ENCODE assay signal across 13 cellular contexts in the genomic region with DNA sequence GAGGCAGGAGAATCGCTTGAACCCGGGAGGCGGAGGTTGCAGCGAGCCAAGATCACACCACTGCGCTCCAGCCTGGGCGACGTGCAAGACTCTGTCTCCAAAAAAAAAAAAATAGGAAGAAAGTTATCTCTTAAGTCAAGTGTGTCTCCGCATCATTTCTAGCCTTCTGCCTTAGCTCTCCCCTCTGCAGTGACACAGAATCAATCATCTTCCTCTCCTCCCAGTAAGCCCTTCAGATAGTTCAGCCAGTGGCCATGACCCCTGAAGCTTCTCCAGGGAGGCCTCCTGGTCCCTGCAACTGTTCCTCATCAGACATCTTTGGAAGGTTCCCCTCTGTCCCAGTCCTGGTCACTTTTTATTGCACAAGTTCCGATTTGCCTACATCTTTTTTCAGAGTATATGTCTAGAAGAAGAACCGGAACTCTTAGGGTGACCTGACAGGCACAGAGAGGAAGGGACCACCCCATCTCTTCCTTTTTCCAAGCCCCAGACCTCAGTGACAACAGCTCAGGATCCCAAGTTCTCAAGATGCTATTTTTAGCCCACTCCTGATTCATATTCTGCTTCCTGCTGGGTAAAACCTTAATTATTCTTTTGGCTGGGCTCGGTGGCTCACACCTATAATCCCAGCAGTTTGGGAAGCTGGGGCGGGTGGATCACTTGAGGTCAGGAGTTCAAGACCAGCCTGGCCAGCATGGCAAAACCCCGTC. TPM values are rescaled to one million over a fixed set of nuclear protein-coding genes. Genes with fewer than 3 reads are reported as not detected.
DNase-seq lines count a peak whose midpoint lies in the region; ATAC-seq, FAIRE-seq and TF ChIP-seq lines count a peak whose summit lies in the region.
"Had no signal": no experiment of that assay in that cellular context is flagged by ENCODE, and none has a peak within 500 bp of the region (broad histone marks: within the 10 kb centered on the region; RNA-seq: fewer than 3 reads in every experiment).

No MANE protein-coding gene starts in this region.

- no peak for TF ChIP-seq POLR2A in adrenal gland (IDR thresholded peaks at IDR 0.05)
- no peak for TF ChIP-seq POLR2A in testis (IDR thresholded peaks at IDR 0.05)

- H3K27me3 Mint-ChIP-seq in activated T-cell treated with anti-CD3 and anti-CD28 coated beads, Interleukin-2, amount 50 U/mL, for 24 hours = no peaks in the 10 kb centered on the region

- peaks cover 26% of the 10 kb centered on the region for H3K4me1 Mint-ChIP-seq in activated T-cell treated with anti-CD3 and anti-CD28 coated beads, Interleukin-2, amount 50 U/mL, for 24 hours (ENCODE audit: low read depth)
- H3K4me1 Mint-ChIP-seq: central memory CD8-positive, alpha-beta T cell had no signal

- no peak overlapping the region for H3K4me3 Mint-ChIP-seq in activated T-cell treated with anti-CD3 and anti-CD28 coated beads, Interleukin-2, amount 50 U/mL, for 24 hours
- H3K4me3 Mint-ChIP-seq: activated T-cell treated with anti-CD3 and anti-CD28 coated beads, Interleukin-2, amount 50 U/mL, for 72 hours; central memory CD8-positive, alpha-beta T cell had no signal

- intact Hi-C loops in adrenal gland (cut with DNase I) = loop anchor here in 1 of 2 donors (10.0 kb wide), 1 partner anchor 123 kb away; a partner anchor contains a TSS
- intact Hi-C loops in testis (cut with DNase I; ENCODE audit: low total_unique reads) = no loop called here

- H3K4me3 ChIP-seq in adrenal gland (no peak overlapping the region), testis (no peak overlapping the region)
- H3K4me3 ChIP-seq: thoracic aorta had no signal

- 36 to 49% (median 47%) methylated on average over 13 of the region's 13 CpGs for WGBS in adrenal gland, 4 donors
- 52 to 59% methylated on average over 13 of the region's 13 CpGs for WGBS in testis, 2 donors

- H3K36me3 ChIP-seq in adrenal gland (replicated peaks in 1 of 2) (no peaks in the 10 kb centered on the region), testis (ENCODE audit: low read depth, missing control alignments) (no peaks in the 10 kb centered on the region)
- H3K36me3 ChIP-seq: thoracic aorta had no signal

- no peaks in the 10 kb centered on the region for H3K36me3 Mint-ChIP-seq in activated T-cell treated with anti-CD3 and anti-CD28 coated beads, Interleukin-2, amount 50 U/mL, for 24 hours (ENCODE audit: low read depth)

- no peaks in the 10 kb centered on the region for H3K9me3 ChIP-seq in adrenal gland (replicated peaks in 1 of 3)
- H3K9me3 ChIP-seq in testis = no peaks in the 10 kb centered on the region
- H3K9me3 ChIP-seq: thoracic aorta had no signal

- H3K27ac ChIP-seq in adrenal gland (peak overlapping the region in 3 of 5 donors; percentile 28 to 79 (median 77)), testis (peak overlapping the region; percentile 53 to 73)
- H3K27ac ChIP-seq: VCaP had no signal

- ATAC-seq in left lobe of liver (peak; percentile 77), GM18907 (IDR thresholded peaks at IDR 0.05; ENCODE audit: unreplicated experiment) (no peak)
- ATAC-seq: activated T-cell treated with anti-CD3 and anti-CD28 coated beads, Interleukin-2, amount 50 U/mL, for 72 hours had no signal

- FAIRE-seq in D721Med (lab: Jason Lieb, UNC) = no peak

- H3K9me3 Mint-ChIP-seq in activated T-cell treated with anti-CD3 and anti-CD28 coated beads, Interleukin-2, amount 50 U/mL, for 24 hours = no peaks in the 10 kb centered on the region
- H3K9me3 Mint-ChIP-seq: activated T-cell treated with anti-CD3 and anti-CD28 coated beads, Interleukin-2, amount 50 U/mL, for 72 hours; central memory CD8-positive, alpha-beta T cell had no signal

- H3K27me3 ChIP-seq in adrenal gland (no peaks in the 10 kb centered on the region), testis (no peaks in the 10 kb centered on the region)

- no peak for DNase-seq in activated T-cell treated with anti-CD3 and anti-CD28 coated beads, Interleukin-2, amount 50 U/mL, for 24 hours
- DNase-seq in activated T-cell treated with anti-CD3 and anti-CD28 coated beads, Interleukin-2, amount 50 U/mL, for 1 hour = no peak
- DNase-seq in adrenal gland = peak in 6 of 7 donors; percentile 53 to 78 (median 58)
- DNase-seq in left lobe of liver (ENCODE audit: low spot score) = no peak
- DNase-seq in testis = no peak
- DNase-seq in D721Med (ENCODE audit: insufficient read length, low spot score) = no peak
- DNase-seq in RPMI8226 = no peak
- DNase-seq: activated T-cell treated with anti-CD3 and anti-CD28 coated beads, Interleukin-2, amount 50 U/mL, for 72 hours; islet precursor cell had no signal

- TF ChIP-seq CTCF in adrenal gland (IDR thresholded peaks at IDR 0.05) (peak in 1 of 6 experiments; percentile 1), testis (IDR thresholded peaks at IDR 0.05) (no peak), D721Med (IDR thresholded peaks at IDR 0.05; ENCODE audit: insufficient read depth, missing control alignments) (no peak)

- peaks cover 0 to 15% of the 10 kb centered on the region in 2 donors for H3K4me1 ChIP-seq in adrenal gland (replicated peaks in 1 of 2)
- peaks cover 5% of the 10 kb centered on the region for H3K4me1 ChIP-seq in testis

- peak overlapping the region; percentile 22 for H3K27ac Mint-ChIP-seq in activated T-cell treated with anti-CD3 and anti-CD28 coated beads, Interleukin-2, amount 50 U/mL, for 24 hours
- H3K27ac Mint-ChIP-seq: activated T-cell treated with anti-CD3 and anti-CD28 coated beads, Interleukin-2, amount 50 U/mL, for 72 hours had no signal

RNA-seq across cellular contexts. Expression of a gene that starts 6.6 kb away (rescaled TPM):
- total RNA-seq in adrenal gland = 100 to 1,000 TPM; 123 to 575 (median 247) TPM
- 100 to 1,000 TPM; 187 to 225 (median 224) TPM for polyA plus RNA-seq in adrenal gland
- 32.9 TPM for total RNA-seq in left lobe of liver
- 100 to 1,000 TPM; 106 to 109 TPM for total RNA-seq in testis
- polyA plus RNA-seq in testis (ENCODE audit: insufficient read depth, low read depth, low replicate concordance) = 161 TPM

RNA-seq across cellular contexts. Expression of a gene that starts 42.7 kb away (rescaled TPM):
- total RNA-seq in adrenal gland (1,000 to 10,000 TPM in 1 of 8 donors, 100 to 1,000 TPM in 7; 268 to 1,301 (median 582) TPM), left lobe of liver (741 TPM), testis (100 to 1,000 TPM; 122 to 169 TPM)
- polyA plus RNA-seq in adrenal gland (100 to 1,000 TPM; 442 to 981 (median 731) TPM), testis (ENCODE audit: insufficient read depth, low read depth, low replicate concordance) (98.5 TPM)

RNA-seq across cellular contexts. Expression of a gene that starts 58.6 kb away (rescaled TPM):
- total RNA-seq in adrenal gland (1 to 10 TPM in 1 of 8 donors, under 1 TPM in 1, not detected in 6; 0.91 to 4.0 TPM), left lobe of liver (0.88 TPM), testis (not detected)
- polyA plus RNA-seq in adrenal gland (under 1 TPM in 1 of 3 donors, not detected in 2; 0.64 TPM), testis (ENCODE audit: insufficient read depth, low read depth, low replicate concordance) (1.1 TPM)
- total RNA-seq: thoracic aorta had no signal

Comparison
In these comparisons a context has a peak if more than half of its experiments do, and no peak if none do; other contexts are left out.
1. DNase-seq: peak in adrenal gland (6 of 7); none in activated T-cell treated with anti-CD3 and anti-CD28 coated beads, Interleukin-2, amount 50 U/mL, for 24 hours (single experiment), activated T-cell treated with anti-CD3 and anti-CD28 coated beads, Interleukin-2, amount 50 U/mL, for 1 hour (single experiment), left lobe of liver (single experiment), testis (single experiment), D721Med (single experiment) and RPMI8226 (single experiment).